12 cellular contexts compared by ENCODE assay signal in genomic region chr1:16391408-16391807, GRCh38. TPM values are rescaled to one million over a fixed set of nuclear protein-coding genes. Genes with fewer than 3 reads are reported as not detected.
DNase-seq lines count a peak whose midpoint lies in the region; ATAC-seq, FAIRE-seq and TF ChIP-seq lines count a peak whose summit lies in the region.
"Had no signal": no experiment of that assay in that cellular context is flagged by ENCODE, and none has a peak within 500 bp of the region (broad histone marks: within the 10 kb centered on the region; RNA-seq: fewer than 3 reads in every experiment).

No MANE protein-coding gene starts in this region.

- POLR2A ChIA-PET in CD8-positive, alpha-beta memory T cell (lab: Charles Lee), result no interaction called here

- CTCF ChIA-PET in CD8-positive, alpha-beta memory T cell (lab: Charles Lee), result no interaction called here

- peak overlapping the region in 7 of 8 donors; percentile 39 to 83 (median 69) for H3K27ac Mint-ChIP-seq in CD8-positive, alpha-beta memory T cell

- H3K36me3 Mint-ChIP-seq in CD8-positive, alpha-beta memory T cell, result peaks cover 0 to 63% (median 5%) of the 10 kb centered on the region in 3 donors

- FAIRE-seq in RCC 7860 (lab: Jason Lieb, UNC), result no peak

- H3K4me2 ChIP-seq in parathyroid adenoma (ENCODE audit: low read length), result no peak overlapping the region

- ATAC-seq in HG03520 (IDR thresholded peaks at IDR 0.05; ENCODE audit: unreplicated experiment) (no peak), Right ventricle myocardium inferior (no peak)

- no peak for DNase-seq in CD8-positive, alpha-beta memory T cell
- DNase-seq in MV-4-11 (lab: John Stamatoyannopoulos, UW), result peak; percentile 43
- no peak for DNase-seq in ascending aorta (ENCODE audit: low spot score in 2 of 2)
- no peak for DNase-seq in retina
- no peak for DNase-seq in Right ventricle myocardium inferior (ENCODE audit: missing footprints)
- DNase-seq in RCC 7860 (ENCODE audit: low spot score), result no peak
- DNase-seq: naive B cell, NCI-H526 had no signal

- H3K27me3 Mint-ChIP-seq in CD8-positive, alpha-beta memory T cell, result peaks cover 0 to 2% of the 10 kb centered on the region in 2 donors
- H3K27me3 Mint-ChIP-seq: naive B cell had no signal

- H3K4me3 ChIP-seq in CD8-positive, alpha-beta memory T cell (ENCODE audit: low read length), result no peak overlapping the region
- H3K4me3 ChIP-seq in ascending aorta, result no peak overlapping the region
- H3K4me3 ChIP-seq in parathyroid adenoma (ENCODE audit: low read depth, low read length), result no peak overlapping the region
- H3K4me3 ChIP-seq: cardiac muscle cell, esophagus muscularis mucosa had no signal

- no peaks in the 10 kb centered on the region for H3K9me3 ChIP-seq in CD8-positive, alpha-beta memory T cell (ENCODE audit: low read length)
- no peaks in the 10 kb centered on the region for H3K9me3 ChIP-seq in ascending aorta
- no peaks in the 10 kb centered on the region for H3K9me3 ChIP-seq in parathyroid adenoma (ENCODE audit: control insufficient read depth, low read length)
- H3K9me3 ChIP-seq: esophagus muscularis mucosa had no signal

- intact Hi-C loops in ascending aorta (cut with DNase I) (no loop called here), Right ventricle myocardium inferior (cut with DNase I) (no loop called here)

- H3K27me3 ChIP-seq in CD8-positive, alpha-beta memory T cell (ENCODE audit: insufficient read depth, low read length, poor library complexity, severe bottlenecking), result no peaks in the 10 kb centered on the region
- H3K27me3 ChIP-seq in ascending aorta, result no peaks in the 10 kb centered on the region
- no peaks in the 10 kb centered on the region for H3K27me3 ChIP-seq in parathyroid adenoma (ENCODE audit: control insufficient read depth, insufficient read depth, low read length)
- H3K27me3 ChIP-seq: cardiac muscle cell, esophagus muscularis mucosa had no signal

- H3K4me3 Mint-ChIP-seq in CD8-positive, alpha-beta memory T cell, result peak overlapping the region in 2 of 7 donors; percentile 23 to 44

- H3K79me2 ChIP-seq in parathyroid adenoma, result peaks cover 24% of the 10 kb centered on the region

- peaks cover 36% of the 10 kb centered on the region for H3K36me3 ChIP-seq in CD8-positive, alpha-beta memory T cell (ENCODE audit: insufficient read depth, low read length)
- H3K36me3 ChIP-seq in ascending aorta, result peaks cover 13 to 30% of the 10 kb centered on the region in 2 donors
- H3K36me3 ChIP-seq in parathyroid adenoma (ENCODE audit: control insufficient read depth, insufficient read depth, low read length), result no peaks in the 10 kb centered on the region

- H3K9ac ChIP-seq in parathyroid adenoma, result no peak overlapping the region

- no peak overlapping the region for H3K27ac ChIP-seq in CD8-positive, alpha-beta memory T cell (ENCODE audit: low read depth, low read length)
- H3K27ac ChIP-seq in ascending aorta, result peak overlapping the region; percentile 7 to 43
- peak overlapping the region; percentile 24 for H3K27ac ChIP-seq in parathyroid adenoma
- H3K27ac ChIP-seq: cardiac muscle cell had no signal

- no peaks in the 10 kb centered on the region for H3K9me3 Mint-ChIP-seq in CD8-positive, alpha-beta memory T cell
- H3K9me3 Mint-ChIP-seq: naive B cell had no signal

- TF ChIP-seq CTCF in ascending aorta (IDR thresholded peaks at IDR 0.05) (no peak), parathyroid adenoma (IDR thresholded peaks at IDR 0.05) (no peak)

- peaks cover 51% of the 10 kb centered on the region for H3K4me1 ChIP-seq in CD8-positive, alpha-beta memory T cell (ENCODE audit: insufficient read depth, low read length)
- H3K4me1 ChIP-seq in ascending aorta (peaks cover 9 to 62% of the 10 kb centered on the region in 2 donors), parathyroid adenoma (peaks cover 14% of the 10 kb centered on the region)

- no peak overlapping the region for H2AFZ ChIP-seq in parathyroid adenoma

- H3K4me1 Mint-ChIP-seq in CD8-positive, alpha-beta memory T cell, result peaks cover 50 to 66% (median 55%) of the 10 kb centered on the region in 3 donors

RNA-seq across cellular contexts. Expression of gene SZRD1, which starts 24.4 kb away (rescaled TPM):
- 100 to 1,000 TPM; 208 to 216 TPM for total RNA-seq in CD8-positive, alpha-beta memory T cell
- polyA plus RNA-seq in CD8-positive, alpha-beta memory T cell, result 49.2 TPM
- total RNA-seq in ascending aorta (106 TPM), Right ventricle myocardium inferior (108 TPM)

RNA-seq across cellular contexts. Expression of gene FBXO42, which starts 39.1 kb away (rescaled TPM):
- total RNA-seq in CD8-positive, alpha-beta memory T cell, result 10 to 100 TPM; 15.7 to 16.9 TPM
- polyA plus RNA-seq in CD8-positive, alpha-beta memory T cell, result 23.8 TPM
- total RNA-seq in ascending aorta (36.6 TPM), Right ventricle myocardium inferior (21.9 TPM)

RNA-seq across cellular contexts. Expression of gene SPATA21, which starts 45.8 kb away (rescaled TPM):
- total RNA-seq in CD8-positive, alpha-beta memory T cell, result not detected
- polyA plus RNA-seq in CD8-positive, alpha-beta memory T cell, result not detected
- total RNA-seq in ascending aorta (not detected), Right ventricle myocardium inferior (not detected)
- total RNA-seq: esophagus muscularis mucosa had no signal
- polyA plus RNA-seq: cardiac muscle cell had no signal

RNA-seq across cellular contexts. Expression of gene NECAP2, which starts 49.1 kb away (rescaled TPM):
- 10 to 100 TPM; 79.4 to 80.5 TPM for total RNA-seq in CD8-positive, alpha-beta memory T cell
- polyA plus RNA-seq in CD8-positive, alpha-beta memory T cell, result 170 TPM
- total RNA-seq in ascending aorta, result 28.6 TPM
- 17.7 TPM for total RNA-seq in Right ventricle myocardium inferior
